ENCODE assay signal across 22 cellular contexts in genomic region chr14:70008863-70009262, GRCh38.
DNase-seq lines count a peak whose midpoint lies in the region; FAIRE-seq and TF ChIP-seq lines count a peak whose summit lies in the region.
"Had no signal": no experiment of that assay in that cellular context is flagged by ENCODE, and none has a peak within 500 bp of the region (broad histone marks: within the 10 kb centered on the region; RNA-seq: fewer than 3 reads in every experiment).

No MANE protein-coding gene starts in this region.

- H3K27ac Mint-ChIP-seq in endodermal cell (no peak overlapping the region), HFFc6 (no peak overlapping the region)
- H3K27ac Mint-ChIP-seq: activated CD8-positive, alpha-beta T cell treated with anti-CD3 and anti-CD28 coated beads for 36 hours; activated T-cell treated with anti-CD3 and anti-CD28 coated beads, Interleukin-2, amount 50 U/mL, for 24 hours; CD4-positive, CD25-positive, alpha-beta regulatory T cell; T-helper 2 cell treated with Interferon-gamma antibody and Interleukin-4, amounts not matched to agents 5 μg/mL and 100 μg/mL, for 36 hours had no signal

- peak; percentile 68 for FAIRE-seq in HTR-8/SVneo (lab: Jason Lieb, UNC)
- FAIRE-seq: astrocyte, islet of Langerhans had no signal

- H3K27me3 Mint-ChIP-seq in endodermal cell (ENCODE audit: insufficient read depth): no peaks in the 10 kb centered on the region
- peaks cover 5% of the 10 kb centered on the region for H3K27me3 Mint-ChIP-seq in HFFc6 (ENCODE audit: insufficient read depth)

- H3K36me3 Mint-ChIP-seq in endodermal cell (ENCODE audit: low read depth): no peaks in the 10 kb centered on the region
- H3K36me3 Mint-ChIP-seq in HFFc6 (ENCODE audit: low read depth): no peaks in the 10 kb centered on the region
- H3K36me3 Mint-ChIP-seq: CD4-positive, CD25-positive, alpha-beta regulatory T cell had no signal

- H3K9me3 ChIP-seq in endodermal cell (ENCODE audit: control insufficient read depth, low read length) (no peaks in the 10 kb centered on the region), prostate gland (no peaks in the 10 kb centered on the region)
- H3K9me3 ChIP-seq: lower lobe of right lung had no signal

- H3K4me3 Mint-ChIP-seq in endodermal cell (no peak overlapping the region), HFFc6 (no peak overlapping the region)
- H3K4me3 Mint-ChIP-seq: activated CD8-positive, alpha-beta T cell treated with anti-CD3 and anti-CD28 coated beads for 36 hours; activated T-cell treated with anti-CD3 and anti-CD28 coated beads, Interleukin-2, amount 50 U/mL, for 24 hours; CD4-positive, CD25-positive, alpha-beta regulatory T cell; T-helper 2 cell treated with Interferon-gamma antibody and Interleukin-4, amounts not matched to agents 5 μg/mL and 100 μg/mL, for 36 hours had no signal

- peaks cover 6% of the 10 kb centered on the region for H3K27me3 ChIP-seq in endodermal cell (ENCODE audit: control insufficient read depth, insufficient read depth, low read length, poor library complexity, severe bottlenecking)
- H3K27me3 ChIP-seq in prostate gland (replicated peaks; ENCODE audit: insufficient read depth): no peaks in the 10 kb centered on the region

- H3K9me3 Mint-ChIP-seq in endodermal cell (no peaks in the 10 kb centered on the region), HFFc6 (peaks cover 10% of the 10 kb centered on the region)
- H3K9me3 Mint-ChIP-seq: activated CD8-positive, alpha-beta T cell treated with anti-CD3 and anti-CD28 coated beads for 36 hours; activated T-cell treated with anti-CD3 and anti-CD28 coated beads, Interleukin-2, amount 50 U/mL, for 24 hours; CD4-positive, CD25-positive, alpha-beta regulatory T cell; T-helper 2 cell treated with Interferon-gamma antibody and Interleukin-4, amounts not matched to agents 5 μg/mL and 100 μg/mL, for 36 hours had no signal

- H3K4me1 Mint-ChIP-seq in endodermal cell (peaks cover 39% of the 10 kb centered on the region), HFFc6 (ENCODE audit: low read depth) (no peaks in the 10 kb centered on the region)
- H3K4me1 Mint-ChIP-seq: CD4-positive, CD25-positive, alpha-beta regulatory T cell had no signal

- H3K36me3 ChIP-seq in endodermal cell (ENCODE audit: control insufficient read depth, insufficient read depth, low read length): no peaks in the 10 kb centered on the region
- H3K36me3 ChIP-seq in prostate gland: no peaks in the 10 kb centered on the region
- H3K36me3 ChIP-seq: lower lobe of right lung had no signal

- H3K27ac ChIP-seq in endodermal cell (ENCODE audit: low read depth, low read length) (peak overlapping the region; percentile 75), prostate gland (peak overlapping the region; percentile 13 to 14)
- H3K27ac ChIP-seq: lower lobe of right lung, parathyroid adenoma, PC-9 had no signal

- TF ChIP-seq CTCF in GM12865 (IDR thresholded peaks at IDR 0.05; ENCODE audit: insufficient read depth, low read depth, low read length, missing control alignments) (no peak), endodermal cell (conservative IDR thresholded peaks at IDR 0.05) (no peak), prostate gland (IDR thresholded peaks at IDR 0.05) (no peak), HFFc6 (IDR thresholded peaks at IDR 0.05) (no peak)

- no peak overlapping the region for H3K9ac ChIP-seq in endodermal cell (ENCODE audit: extremely low read depth, low read length, poor library complexity, severe bottlenecking)
- H3K9ac ChIP-seq: parathyroid adenoma had no signal

- DNase-seq in GM12865 (ENCODE audit: low read depth) (peak; percentile 25), HTR-8/SVneo (ENCODE audit: insufficient read length, low spot score) (no peak), endodermal cell (no peak), prostate gland (ENCODE audit: low spot score) (no peak), HFFc6 (no peak), SW 1271 (lab: John Stamatoyannopoulos, UW) (no peak), cortex of kidney (lab: John Stamatoyannopoulos, UW) (no peak)
- no peak for DNase-seq in stimulated activated CD4-positive, alpha-beta T cell treated with anti-CD3 and anti-CD28 coated beads, Interleukin-1b, Interleukin-23, amount 100 ng/mL, for 48 hours
- DNase-seq: activated CD4-positive, CD25-positive, alpha-beta regulatory T cell; activated CD8-positive, alpha-beta T cell treated with anti-CD3 and anti-CD28 coated beads for 36 hours; activated naive CD4-positive, alpha-beta T cell treated with anti-CD3 and anti-CD28 coated beads, Interleukin-2, amount 50 U/mL, for 16 hours; activated T-cell treated with anti-CD3 and anti-CD28 coated beads, Interleukin-2, amount 50 U/mL, for 24 hours; CD4-positive, CD25-positive, alpha-beta regulatory T cell; lower lobe of right lung; NCI-H2171 treated with DMSO at 0.1 percent for 48 hours; NCI-H748 treated with DMSO at 0.1 percent for 48 hours; PC-9; stimulated activated CD4-positive, alpha-beta T cell treated with anti-CD3 and anti-CD28 coated beads, Interleukin-4, amount 100 ng/mL, for 1 hour had no signal

- H3K4me3 ChIP-seq in GM12865 (ENCODE audit: low read depth, low read length): no peak overlapping the region
- no peak overlapping the region for H3K4me3 ChIP-seq in endodermal cell (ENCODE audit: low read length)
- no peak overlapping the region for H3K4me3 ChIP-seq in prostate gland
- H3K4me3 ChIP-seq: lower lobe of right lung, PC-9 had no signal

- peaks cover 11% of the 10 kb centered on the region for H3K4me1 ChIP-seq in endodermal cell (ENCODE audit: control insufficient read depth, insufficient read depth, low read length)
- no peaks in the 10 kb centered on the region for H3K4me1 ChIP-seq in prostate gland (replicated peaks)
- H3K4me1 ChIP-seq: lower lobe of right lung, parathyroid adenoma had no signal

- intact Hi-C loops in prostate gland (cut with DNase I): loop anchor here (5.0 kb wide), 1 partner anchor 82 kb away; no protein-coding TSS in a partner anchor

- TF ChIP-seq POLR2A in prostate gland (IDR thresholded peaks at IDR 0.05): no peak
